Comparison of ENCODE assay signal across 8 cellular contexts in the genomic region with DNA sequence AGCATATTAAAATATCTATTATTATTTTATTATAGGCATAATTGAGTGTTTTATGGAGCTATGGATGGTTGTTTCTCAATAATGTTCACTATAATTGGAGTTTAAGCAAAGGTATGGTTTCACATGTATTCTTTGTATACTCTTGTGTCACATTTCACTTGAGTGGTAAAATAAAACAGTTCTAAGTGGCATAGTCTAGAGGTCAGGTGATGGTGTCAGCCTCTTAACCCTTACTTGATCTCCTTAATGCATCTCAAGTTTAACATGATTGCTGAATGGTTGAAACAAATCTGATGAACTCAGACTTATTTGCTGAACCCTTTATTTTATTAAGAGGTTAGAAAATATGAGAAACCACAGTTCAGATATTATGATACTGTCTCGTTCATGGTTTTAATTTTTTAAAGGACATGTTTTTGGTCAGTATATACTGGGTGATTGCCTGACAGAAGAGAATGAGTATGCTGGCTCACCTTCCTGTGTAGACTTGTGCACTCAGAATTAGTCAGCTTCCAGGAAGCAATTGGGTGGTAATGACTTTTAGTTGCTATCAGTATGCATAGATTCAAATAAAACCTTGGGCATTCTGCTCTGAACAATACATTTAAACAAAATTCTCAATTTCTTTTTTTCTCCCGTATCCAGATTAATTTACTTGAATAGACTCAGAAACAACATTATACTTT. TPM values are rescaled to one million over a fixed set of nuclear protein-coding genes. Genes with fewer than 3 reads are reported as not detected.
DNase-seq lines count a peak whose midpoint lies in the region; ATAC-seq, FAIRE-seq and TF ChIP-seq lines count a peak whose summit lies in the region.

No MANE protein-coding gene starts in this region.

- TF ChIP-seq CTCF in GM13977 (IDR thresholded peaks at IDR 0.05; ENCODE audit: extremely low read depth, insufficient read depth, missing control alignments), result no peak
- TF ChIP-seq CTCF in chondrocyte (IDR thresholded peaks at IDR 0.05), result no peak

- no peaks in the 10 kb centered on the region for H3K27me3 Mint-ChIP-seq in chondrocyte (ENCODE audit: low read depth)
- peaks cover 0 to 2% (median 0%) of the 10 kb centered on the region in 3 donors for H3K27me3 Mint-ChIP-seq in immature natural killer cell (ENCODE audit: low read depth in 3 of 3)

- DNase-seq in GM13977 (ENCODE audit: low spot score), result peak; percentile 48
- DNase-seq in HTR-8/SVneo (ENCODE audit: insufficient read length, low spot score), result peak; percentile 81
- no peak for DNase-seq in chondrocyte (ENCODE audit: low spot score)
- no peak for DNase-seq in sciatic nerve (ENCODE audit: low spot score)
- no peak for DNase-seq in DMS 273 (lab: John Stamatoyannopoulos, UW; ENCODE audit: unreplicated experiment)
- no peak for DNase-seq in immature natural killer cell
- no peak for DNase-seq in HK-2 (ENCODE audit: unreplicated experiment)
- no peak for DNase-seq in stimulated activated CD4-positive, alpha-beta T cell treated with anti-CD3 and anti-CD28 coated beads, Interleukin-4, amount 100 ng/mL, for 4 hours

- H3K4me3 Mint-ChIP-seq in chondrocyte (ENCODE audit: unreplicated experiment), result no peak overlapping the region
- no peak overlapping the region for H3K4me3 Mint-ChIP-seq in immature natural killer cell

- peaks cover 44% of the 10 kb centered on the region for H3K4me1 Mint-ChIP-seq in chondrocyte (ENCODE audit: low read depth)
- H3K4me1 Mint-ChIP-seq in immature natural killer cell, result peaks cover 21 to 36% of the 10 kb centered on the region in 2 donors

- H3K9me3 Mint-ChIP-seq in chondrocyte (ENCODE audit: low read depth) (no peaks in the 10 kb centered on the region), immature natural killer cell (no peaks in the 10 kb centered on the region)

- peak; percentile 30 for ATAC-seq in sciatic nerve

- H3K36me3 Mint-ChIP-seq in chondrocyte (ENCODE audit: low read depth) (no peaks in the 10 kb centered on the region), immature natural killer cell (no peaks in the 10 kb centered on the region)

- FAIRE-seq in HTR-8/SVneo (lab: Jason Lieb, UNC), result no peak

- H3K27ac Mint-ChIP-seq in chondrocyte (ENCODE audit: unreplicated experiment) (peak overlapping the region; percentile 84), immature natural killer cell (peak overlapping the region in 1 of 6 donors; percentile 0)

- intact Hi-C loops in sciatic nerve (cut with DNase I), result no loop called here

- in situ Hi-C loops in GM13977 (cut with MboI; ENCODE audit: low pct_unique_long_range_greater_than_20kb, low sequenced_read_pairs, unreplicated experiment), result no loop called here

RNA-seq across cellular contexts. Expression of a gene that starts 51.6 kb away (rescaled TPM):
- total RNA-seq in chondrocyte (89.7 to 136 TPM (median 96.1 TPM) in 3 replicates), sciatic nerve (90.2 TPM)
- polyA plus RNA-seq in immature natural killer cell, result 10 to 100 TPM in 1 of 3 donors, 1 to 10 TPM in 2; 1.3 to 19.1 (median 8.0) TPM

Comparison
In these comparisons a context has a peak if more than half of its experiments do, and no peak if none do; other contexts are left out.
1. DNase-seq: peak in GM13977 (single experiment) and HTR-8/SVneo (single experiment); none in chondrocyte (single experiment), sciatic nerve (single experiment), DMS 273 (single experiment), immature natural killer cell (0 of 3), HK-2 (single experiment) and stimulated activated CD4-positive, alpha-beta T cell treated with anti-CD3 and anti-CD28 coated beads, Interleukin-4, amount 100 ng/mL, for 4 hours (0 of 2).